Comparison of ENCODE assay signal across 1 cellular context in the genomic region with DNA sequence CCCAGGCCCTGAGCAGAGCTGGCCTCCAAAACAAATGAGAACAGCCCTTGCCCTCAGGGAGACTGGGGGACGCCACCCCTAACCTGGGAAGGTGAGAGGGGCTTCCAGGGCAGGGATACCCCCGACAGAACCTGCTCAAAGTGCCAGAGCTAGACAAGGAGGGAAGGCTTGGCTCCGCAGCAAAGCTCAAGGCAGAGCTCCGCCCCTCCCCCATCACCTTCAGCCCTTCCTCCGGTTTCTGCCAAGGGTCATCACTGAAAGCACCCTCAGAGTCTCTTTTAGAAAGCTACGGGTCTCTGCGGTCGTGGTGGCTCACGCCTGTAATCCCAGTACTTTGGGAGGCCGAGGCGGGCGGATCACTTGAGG.
TF ChIP-seq lines count a peak whose summit lies in the region.

No MANE protein-coding gene starts in this region.

TF ChIP-seq in IMR-90, 13 proteins besides CTCF, POLR2A, EP300 and RAD21:
- TF ChIP-seq USF2 (IDR thresholded peaks at IDR 0.05; ENCODE audit: low read depth, low read length) = no peak
- no peak for TF ChIP-seq RCOR1 (IDR thresholded peaks at IDR 0.05; ENCODE audit: insufficient replicate concordance, low read length)
- TF ChIP-seq, protein P1, sequence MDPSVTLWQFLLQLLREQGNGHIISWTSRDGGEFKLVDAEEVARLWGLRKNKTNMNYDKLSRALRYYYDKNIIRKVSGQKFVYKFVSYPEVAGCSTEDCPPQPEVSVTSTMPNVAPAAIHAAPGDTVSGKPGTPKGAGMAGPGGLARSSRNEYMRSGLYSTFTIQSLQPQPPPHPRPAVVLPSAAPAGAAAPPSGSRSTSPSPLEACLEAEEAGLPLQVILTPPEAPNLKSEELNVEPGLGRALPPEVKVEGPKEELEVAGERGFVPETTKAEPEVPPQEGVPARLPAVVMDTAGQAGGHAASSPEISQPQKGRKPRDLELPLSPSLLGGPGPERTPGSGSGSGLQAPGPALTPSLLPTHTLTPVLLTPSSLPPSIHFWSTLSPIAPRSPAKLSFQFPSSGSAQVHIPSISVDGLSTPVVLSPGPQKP (IDR thresholded peaks at IDR 0.05; ENCODE audit: borderline replicate concordance, low read depth, low read length) = no peak
- TF ChIP-seq MXI1 (IDR thresholded peaks at IDR 0.05; ENCODE audit: borderline replicate concordance, low read depth, low read length) = no peak
- TF ChIP-seq FOS (IDR thresholded peaks at IDR 0.05; ENCODE audit: low read depth, low read length) = no peak
- no peak for TF ChIP-seq MAZ (IDR thresholded peaks at IDR 0.05; ENCODE audit: borderline replicate concordance, low read depth, low read length)
- no peak for TF ChIP-seq MAFK (IDR thresholded peaks at IDR 0.05; ENCODE audit: low read depth, low read length)
- no peak for TF ChIP-seq CEBPB (IDR thresholded peaks at IDR 0.05; ENCODE audit: low read depth, low read length)
- no peak for TF ChIP-seq SMC3 (IDR thresholded peaks at IDR 0.05; ENCODE audit: low read depth, low read length)
- TF ChIP-seq CHD1 (IDR thresholded peaks at IDR 0.05; ENCODE audit: low read depth, low read length) = no peak
- no peak for TF ChIP-seq NFE2L2 (IDR thresholded peaks at IDR 0.05; ENCODE audit: low read depth, low read length)
- TF ChIP-seq BHLHE40 (IDR thresholded peaks at IDR 0.05; ENCODE audit: low read depth, low read length) = no peak
- no peak for TF ChIP-seq RFX5 (IDR thresholded peaks at IDR 0.05; ENCODE audit: low read depth, low read length)
